In genomic region chr11:115963170-115963569, GRCh38 we compare ENCODE assay signal across 19 cellular contexts.
DNase-seq lines count a peak whose midpoint lies in the region; ATAC-seq and TF ChIP-seq lines count a peak whose summit lies in the region.
"Had no signal": no experiment of that assay in that cellular context is flagged by ENCODE, and none has a peak within 500 bp of the region (broad histone marks: within the 10 kb centered on the region; RNA-seq: fewer than 3 reads in every experiment).

No MANE protein-coding gene starts in this region.

- H2AFZ ChIP-seq in fibroblast of lung (ENCODE audit: low read length) (peak overlapping the region; percentile 17), PC-3 (ENCODE audit: low read length) (no peak overlapping the region)
- H2AFZ ChIP-seq: hepatocyte had no signal

- TF ChIP-seq CTCF in fibroblast of lung (conservative IDR thresholded peaks at IDR 0.05 in 1 of 2, IDR thresholded peaks at IDR 0.05 in 1 of 2; ENCODE audit: low read depth in 1 of 2, low read length in 2 of 2) (no peak), PC-3 (conservative IDR thresholded peaks at IDR 0.05; ENCODE audit: low read depth, low read length) (no peak)

- H3K27ac ChIP-seq in fibroblast of lung (ENCODE audit: insufficient read depth, low read length) (no peak overlapping the region), PC-3 (ENCODE audit: low read length) (no peak overlapping the region)
- H3K27ac ChIP-seq: hepatocyte, testis had no signal

- no peaks in the 10 kb centered on the region for H4K20me1 ChIP-seq in fibroblast of lung (ENCODE audit: control insufficient read depth, extremely low read depth, insufficient read depth, low read length)
- no peaks in the 10 kb centered on the region for H4K20me1 ChIP-seq in PC-3 (ENCODE audit: low read length)

- peak overlapping the region; percentile 35 for H3K4me2 ChIP-seq in fibroblast of lung (ENCODE audit: extremely low read depth, insufficient read depth, low read length)
- no peak overlapping the region for H3K4me2 ChIP-seq in PC-3 (ENCODE audit: low read length)
- H3K4me2 ChIP-seq: hepatocyte had no signal

- H3K9me3 ChIP-seq in fibroblast of lung (ENCODE audit: control insufficient read depth, insufficient read depth, low read depth, low read length) (no peaks in the 10 kb centered on the region), PC-3 (ENCODE audit: low read length) (peaks cover 15% of the 10 kb centered on the region)
- H3K9me3 ChIP-seq: MG63, testis had no signal

- intact Hi-C loops in left ventricle myocardium superior (cut with micrococcal nuclease) (no loop called here), Right ventricle myocardium inferior (cut with DNase I) (no loop called here), PC-3 (cut with micrococcal nuclease) (no loop called here)

- H3K27me3 ChIP-seq in fibroblast of lung (ENCODE audit: control insufficient read depth, insufficient read depth, low read length) (no peaks in the 10 kb centered on the region), PC-3 (ENCODE audit: low read length) (no peaks in the 10 kb centered on the region)
- H3K27me3 ChIP-seq: MG63, testis had no signal

- no peaks in the 10 kb centered on the region for H3F3A ChIP-seq in PC-3 (ENCODE audit: low read length, unreplicated experiment)

- CTCF ChIA-PET in PC-3 (lab: Charles Lee), result no interaction called here

- H3K36me3 ChIP-seq in fibroblast of lung (ENCODE audit: control insufficient read depth, insufficient read depth, low read length), result no peaks in the 10 kb centered on the region
- H3K36me3 ChIP-seq in PC-3 (ENCODE audit: low read depth, low read length), result no peaks in the 10 kb centered on the region
- H3K36me3 ChIP-seq: MG63 had no signal

- H3K79me2 ChIP-seq in fibroblast of lung (ENCODE audit: control insufficient read depth, insufficient read depth, low read length) (no peaks in the 10 kb centered on the region), PC-3 (ENCODE audit: low read length) (no peaks in the 10 kb centered on the region)
- H3K79me2 ChIP-seq: hepatocyte had no signal

- no peak for DNase-seq in left ventricle myocardium superior
- no peak for DNase-seq in Right ventricle myocardium inferior (ENCODE audit: missing footprints)
- DNase-seq in NCI-H2171 (lab: John Stamatoyannopoulos, UW), result peak; percentile 23
- DNase-seq in fibroblast of lung (ENCODE audit: low read depth in 2 of 2), result no peak
- no peak for DNase-seq in PC-3
- DNase-seq in medulla oblongata (ENCODE audit: extremely low spot score), result no peak
- DNase-seq in activated gamma-delta T cell treated with Interleukin-2 at 50 U/mL for 16 hours, result no peak
- DNase-seq: activated CD4-positive, CD25-positive, alpha-beta regulatory T cell treated with anti-CD3 and anti-CD28 coated beads, Interleukin-2, amount 50 U/mL, for 72 hours; activated CD8-positive, alpha-beta T cell treated with anti-CD3 and anti-CD28 coated beads, Interleukin-2, amount 10 ng/mL, durations not matched to agents 7 days and 5 days; activated naive CD4-positive, alpha-beta T cell treated with anti-CD3 and anti-CD28 coated beads for 36 hours; activated T-cell treated with anti-CD3 and anti-CD28 coated beads, Interleukin-2, amount 50 U/mL, for 1 hour; CD4-positive, CD25-positive, alpha-beta regulatory T cell; central memory CD4-positive, alpha-beta T cell; dorsolateral prefrontal cortex; MG63; T1000; testis had no signal

- H3K4me3 ChIP-seq in fibroblast of lung (replicated peaks in 1 of 4; ENCODE audit: control extremely low read depth in 1 of 4, insufficient read depth in 1 of 4, low read depth in 3 of 4, low read length in 4 of 4) (peak overlapping the region in 1 of 4 experiments; percentile 17), PC-3 (ENCODE audit: low read length) (no peak overlapping the region)
- H3K4me3 ChIP-seq: hepatocyte, lung, MG63, testis had no signal

- H3K9ac ChIP-seq in fibroblast of lung (ENCODE audit: insufficient read depth, low read length) (no peak overlapping the region), PC-3 (ENCODE audit: low read length) (no peak overlapping the region)

- POLR2A ChIA-PET in PC-3 (lab: Charles Lee; ENCODE audit: unreplicated experiment), result no interaction called here

- no peaks in the 10 kb centered on the region for H3K4me1 ChIP-seq in fibroblast of lung (ENCODE audit: control insufficient read depth, extremely low read depth, insufficient read depth, low read length)
- H3K4me1 ChIP-seq in PC-3 (ENCODE audit: insufficient read depth, low read length), result no peaks in the 10 kb centered on the region

- no peaks in the 10 kb centered on the region for H3K9me2 ChIP-seq in PC-3 (replicated peaks; ENCODE audit: low read length)

- ATAC-seq in left ventricle myocardium superior (peak; percentile 29), Right ventricle myocardium inferior (no peak), PC-3 (no peak)
- ATAC-seq: activated CD8-positive, alpha-beta T cell treated with anti-CD3 and anti-CD28 coated beads, Interleukin-2, amount 10 ng/mL, durations not matched to agents 7 days and 5 days had no signal

- BruUV-seq in PC-3 (replicated peaks; lab: Mats Ljungman, UMichigan), result no TSS peak
